Comparison of ENCODE assay signal across 15 cellular contexts in the genomic region with DNA sequence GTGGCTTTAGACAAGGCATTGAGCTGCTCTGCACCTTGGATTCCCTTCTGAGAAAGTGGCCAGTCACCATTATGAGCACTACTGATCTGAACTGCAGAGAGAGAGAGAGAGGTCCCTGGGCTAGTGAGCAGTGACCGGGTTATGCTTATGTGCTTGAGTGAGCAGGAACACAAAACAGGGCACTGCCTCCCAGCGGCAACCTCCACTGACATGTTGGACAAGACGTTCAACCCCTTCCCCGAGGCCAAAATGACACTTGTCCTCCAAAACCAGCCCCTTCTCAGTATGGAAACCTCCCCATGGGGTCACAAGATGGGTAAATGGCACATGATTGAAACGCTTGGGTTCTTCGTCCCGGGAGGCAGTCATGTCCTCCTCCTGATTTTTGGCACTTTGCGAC.
DNase-seq lines count a peak whose midpoint lies in the region; ATAC-seq and TF ChIP-seq lines count a peak whose summit lies in the region.
"Had no signal": no experiment of that assay in that cellular context is flagged by ENCODE, and none has a peak within 500 bp of the region (broad histone marks: within the 10 kb centered on the region; RNA-seq: fewer than 3 reads in every experiment).

No MANE protein-coding gene starts in this region.

- no peak overlapping the region for H2AK5ac ChIP-seq in trophoblast cell (ENCODE audit: low read length)

- H3K27ac ChIP-seq in BLaER1 (no peak overlapping the region), trophoblast cell (ENCODE audit: low read depth, low read length) (no peak overlapping the region)
- H3K27ac ChIP-seq: HL-60 had no signal

- no peak overlapping the region for H3K4ac ChIP-seq in trophoblast cell (ENCODE audit: low read depth, low read length)

- H3K27me3 ChIP-seq in BLaER1: no peaks in the 10 kb centered on the region; the same call in 1 of the 2 replicates
- no peaks in the 10 kb centered on the region for H3K27me3 ChIP-seq in trophoblast cell (ENCODE audit: insufficient read depth, low read length)

- peak overlapping the region; percentile 2 for H2BK120ac ChIP-seq in trophoblast cell (ENCODE audit: insufficient read depth, low read length, poor library complexity)

- peaks cover 31% of the 10 kb centered on the region for H3K4me1 ChIP-seq in BLaER1
- H3K4me1 ChIP-seq in trophoblast cell (ENCODE audit: control insufficient read depth in 1 of 2, insufficient read depth in 2 of 2, low read length in 2 of 2): peaks cover 15 to 21% of the 10 kb centered on the region in 2 experiments

- no peak overlapping the region for H3K23ac ChIP-seq in trophoblast cell (ENCODE audit: low read length)

- H3K79me2 ChIP-seq in trophoblast cell (ENCODE audit: control insufficient read depth, insufficient read depth, low read length, poor library complexity): no peaks in the 10 kb centered on the region

- H3K79me1 ChIP-seq in trophoblast cell (ENCODE audit: low read length): peaks cover 13% of the 10 kb centered on the region

- H4K91ac ChIP-seq in trophoblast cell (ENCODE audit: low read depth, low read length): no peak overlapping the region

- H3K18ac ChIP-seq in trophoblast cell (ENCODE audit: low read length): no peak overlapping the region

- no peak for ATAC-seq in HG03565 (IDR thresholded peaks at IDR 0.05; ENCODE audit: unreplicated experiment)

- H3K4me3 ChIP-seq in BLaER1: no peak overlapping the region
- H3K4me3 ChIP-seq in epithelial cell of proximal tubule (ENCODE audit: low read depth, low read length): no peak overlapping the region
- H3K4me3 ChIP-seq in trophoblast cell (ENCODE audit: low read depth, low read length): no peak overlapping the region

- H2BK12ac ChIP-seq in trophoblast cell (ENCODE audit: low read length): no peak overlapping the region

- no peak overlapping the region for H2AFZ ChIP-seq in trophoblast cell (ENCODE audit: insufficient read depth, low read length, poor library complexity)

- no peaks in the 10 kb centered on the region for H3K36me3 ChIP-seq in BLaER1
- H3K36me3 ChIP-seq in trophoblast cell (ENCODE audit: control insufficient read depth in 1 of 2, insufficient read depth in 2 of 2, low read length in 2 of 2): no peaks in the 10 kb centered on the region

- peak; percentile 41 for DNase-seq in OCI-M1 (lab: John Stamatoyannopoulos, UW)
- DNase-seq in epithelial cell of proximal tubule (ENCODE audit: low read depth): no peak
- DNase-seq in trophoblast cell: no peak
- no peak for DNase-seq in GOT3 (lab: John Stamatoyannopoulos, UW)
- DNase-seq in NCI-H2029 (lab: John Stamatoyannopoulos, UW): no peak
- DNase-seq in pons (ENCODE audit: low spot score): no peak
- DNase-seq: Caco-2; CD8-positive, alpha-beta memory T cell; DMS53; GF-D8; HCEC 1CT; HFFc6 had no signal

- H4K20me1 ChIP-seq in BLaER1: no peaks in the 10 kb centered on the region

- H4K8ac ChIP-seq in trophoblast cell (ENCODE audit: low read depth, low read length): no peak overlapping the region

- H4K12ac ChIP-seq in trophoblast cell (ENCODE audit: low read depth, low read length): no peak overlapping the region

- no peak overlapping the region for H3K14ac ChIP-seq in trophoblast cell (ENCODE audit: low read length)

- no peaks in the 10 kb centered on the region for H3K9me3 ChIP-seq in BLaER1
- H3K9me3 ChIP-seq in trophoblast cell (ENCODE audit: insufficient read depth, low read depth, low read length): no peaks in the 10 kb centered on the region
- H3K9me3 ChIP-seq: Caco-2 had no signal

- no peak overlapping the region for H2BK5ac ChIP-seq in trophoblast cell (ENCODE audit: low read depth, low read length, poor library complexity)

- WGBS in trophoblast cell (ENCODE audit: extremely low coverage, insufficient coverage, insufficient read length): no CpG with 5 or more reads among the region's 8 CpGs

- peak overlapping the region; percentile 14; the same call in 1 of the 2 replicates for H3K4me2 ChIP-seq in BLaER1
- no peak overlapping the region for H3K4me2 ChIP-seq in trophoblast cell (ENCODE audit: low read length)

- H3K9ac ChIP-seq in BLaER1 (no peak overlapping the region), trophoblast cell (ENCODE audit: low read length) (no peak overlapping the region)

- TF ChIP-seq CTCF in epithelial cell of proximal tubule (conservative IDR thresholded peaks at IDR 0.05; ENCODE audit: low read depth, low read length): peak; percentile 18
